9 cellular contexts compared by ENCODE assay signal in genomic region chr22:37610480-37611148, GRCh38. TPM values are rescaled to one million over a fixed set of nuclear protein-coding genes. Genes with fewer than 3 reads are reported as not detected.
DNase-seq lines count a peak whose midpoint lies in the region; ATAC-seq and TF ChIP-seq lines count a peak whose summit lies in the region.
"Had no signal": no experiment of that assay in that cellular context is flagged by ENCODE, and none has a peak within 500 bp of the region (broad histone marks: within the 10 kb centered on the region; RNA-seq: fewer than 3 reads in every experiment).

No MANE protein-coding gene starts in this region.

- no peak overlapping the region for H4K91ac ChIP-seq in neuronal stem cell (ENCODE audit: low read depth, low read length, poor library complexity)

- no peak overlapping the region for H3K4me2 ChIP-seq in neuronal stem cell (ENCODE audit: insufficient read depth, low read length, poor library complexity, severe bottlenecking)

- TF ChIP-seq CTCF in mesothelial cell of epicardium (IDR thresholded peaks at IDR 0.05; ENCODE audit: unreplicated experiment) = no peak
- TF ChIP-seq CTCF in GM13977 (IDR thresholded peaks at IDR 0.05; ENCODE audit: extremely low read depth, insufficient read depth, missing control alignments) = no peak

- no peaks in the 10 kb centered on the region for H3K9me3 ChIP-seq in neuronal stem cell (replicated peaks in 1 of 2; ENCODE audit: control insufficient read depth in 2 of 2, insufficient read depth in 1 of 2, low read depth in 1 of 2, low read length in 2 of 2)

- H2BK5ac ChIP-seq in neuronal stem cell (ENCODE audit: low read length) = no peak overlapping the region

- no peak overlapping the region for H3K4ac ChIP-seq in neuronal stem cell (ENCODE audit: low read length)

- no peaks in the 10 kb centered on the region for H3K9me3 Mint-ChIP-seq in stimulated activated naive CD8-positive, alpha-beta T cell treated with anti-CD3 and anti-CD28 coated beads, Interleukin-15, Interleukin-2, amounts not matched to agents 100 ng/mL and 50 ng/mL, for 24 hours
- H3K9me3 Mint-ChIP-seq in activated T-helper 17 cell treated with anti-CD3 and anti-CD28 coated beads, Interleukin-2, amount 50 U/mL, for 72 hours = no peaks in the 10 kb centered on the region
- H3K9me3 Mint-ChIP-seq in mesothelial cell of epicardium = no peaks in the 10 kb centered on the region

- H3K27me3 ChIP-seq in neuronal stem cell (ENCODE audit: control insufficient read depth in 3 of 3, insufficient read depth in 3 of 3, low read depth in 1 of 3, low read length in 3 of 3) = peaks cover 0 to under 1% (median 0%) of the 10 kb centered on the region in 3 experiments

- peaks cover 8% of the 10 kb centered on the region for H3K36me3 Mint-ChIP-seq in stimulated activated naive CD8-positive, alpha-beta T cell treated with anti-CD3 and anti-CD28 coated beads, Interleukin-15, Interleukin-2, amounts not matched to agents 100 ng/mL and 50 ng/mL, for 24 hours (ENCODE audit: low read depth)
- H3K36me3 Mint-ChIP-seq in activated T-helper 17 cell treated with anti-CD3 and anti-CD28 coated beads, Interleukin-2, amount 50 U/mL, for 72 hours (ENCODE audit: low read depth) = peaks cover 17% of the 10 kb centered on the region
- H3K36me3 Mint-ChIP-seq in mesothelial cell of epicardium = peaks cover 2% of the 10 kb centered on the region

- H3K4me3 Mint-ChIP-seq in stimulated activated naive CD8-positive, alpha-beta T cell treated with anti-CD3 and anti-CD28 coated beads, Interleukin-15, Interleukin-2, amounts not matched to agents 100 ng/mL and 50 ng/mL, for 24 hours = peak overlapping the region; percentile 95
- peak overlapping the region; percentile 97 for H3K4me3 Mint-ChIP-seq in activated T-helper 17 cell treated with anti-CD3 and anti-CD28 coated beads, Interleukin-2, amount 50 U/mL, for 72 hours
- H3K4me3 Mint-ChIP-seq in mesothelial cell of epicardium = peak overlapping the region; percentile 86

- H3K14ac ChIP-seq in neuronal stem cell (ENCODE audit: low read length) = no peak overlapping the region

- no peak overlapping the region for H2BK15ac ChIP-seq in neuronal stem cell (ENCODE audit: low read length)

- no peak overlapping the region for H2BK120ac ChIP-seq in neuronal stem cell (ENCODE audit: low read depth, low read length)

- no peak overlapping the region for H2AK5ac ChIP-seq in neuronal stem cell (ENCODE audit: low read depth, low read length)

- H2BK12ac ChIP-seq in neuronal stem cell (ENCODE audit: low read length) = no peak overlapping the region

- no peak overlapping the region for H3K27ac ChIP-seq in neuronal stem cell (replicated peaks; ENCODE audit: low read length)

- no peaks in the 10 kb centered on the region for H3K79me1 ChIP-seq in neuronal stem cell (ENCODE audit: low read depth, low read length)

- H4K8ac ChIP-seq in neuronal stem cell (ENCODE audit: low read depth, low read length) = no peak overlapping the region

- H3K4me3 ChIP-seq in neuronal stem cell (ENCODE audit: low read length in 2 of 2) = no peak overlapping the region

- no CpG with 5 or more reads among the region's 16 CpGs for WGBS in neuronal stem cell (ENCODE audit: extremely low coverage in 2 of 2, insufficient read length in 2 of 2, insufficient replicate concordance in 1 of 2), 2 donors

- H3K4me1 ChIP-seq in neuronal stem cell (ENCODE audit: control insufficient read depth in 2 of 2, insufficient read depth in 1 of 2, low read depth in 1 of 2, low read length in 2 of 2) = peaks cover 11 to 14% of the 10 kb centered on the region in 2 donors

- H3K18ac ChIP-seq in neuronal stem cell (ENCODE audit: low read length) = no peak overlapping the region

- in situ Hi-C loops in GM13977 (cut with MboI; ENCODE audit: low pct_unique_long_range_greater_than_20kb, low sequenced_read_pairs, unreplicated experiment) = no loop called here

- no peak overlapping the region for H3K23ac ChIP-seq in neuronal stem cell (ENCODE audit: low read depth, low read length, poor library complexity)

- peaks cover 1% of the 10 kb centered on the region for H3K27me3 Mint-ChIP-seq in stimulated activated naive CD8-positive, alpha-beta T cell treated with anti-CD3 and anti-CD28 coated beads, Interleukin-15, Interleukin-2, amounts not matched to agents 100 ng/mL and 50 ng/mL, for 24 hours
- no peaks in the 10 kb centered on the region for H3K27me3 Mint-ChIP-seq in activated T-helper 17 cell treated with anti-CD3 and anti-CD28 coated beads, Interleukin-2, amount 50 U/mL, for 72 hours
- H3K27me3 Mint-ChIP-seq in mesothelial cell of epicardium (ENCODE audit: low read depth) = no peaks in the 10 kb centered on the region

- H2AFZ ChIP-seq in neuronal stem cell (ENCODE audit: low read length) = no peak overlapping the region

- H3K27ac Mint-ChIP-seq in stimulated activated naive CD8-positive, alpha-beta T cell treated with anti-CD3 and anti-CD28 coated beads, Interleukin-15, Interleukin-2, amounts not matched to agents 100 ng/mL and 50 ng/mL, for 24 hours = peak overlapping the region; percentile 94
- peak overlapping the region; percentile 97 for H3K27ac Mint-ChIP-seq in activated T-helper 17 cell treated with anti-CD3 and anti-CD28 coated beads, Interleukin-2, amount 50 U/mL, for 72 hours
- no peak overlapping the region for H3K27ac Mint-ChIP-seq in mesothelial cell of epicardium

- no peak for DNase-seq in stimulated activated naive CD8-positive, alpha-beta T cell treated with anti-CD3 and anti-CD28 coated beads, Interleukin-15, Interleukin-2, amounts not matched to agents 100 U/mL and 50 U/mL, for 24 hours
- DNase-seq in mesothelial cell of epicardium (ENCODE audit: low spot score in 2 of 2, unreplicated experiment in 2 of 2) = no peak
- DNase-seq in GM13977 (ENCODE audit: low spot score) = no peak
- DNase-seq in stimulated activated CD4-positive, alpha-beta T cell treated with anti-CD3 and anti-CD28 coated beads, Interleukin-1b, Interleukin-23, amount 100 ng/mL, for 48 hours = no peak
- no peak for DNase-seq in neuronal stem cell (ENCODE audit: low spot score)

- ATAC-seq in stimulated activated naive CD8-positive, alpha-beta T cell treated with anti-CD3 and anti-CD28 coated beads, Interleukin-15, Interleukin-2, amounts not matched to agents 100 U/mL and 50 U/mL, for 24 hours = no peak
- ATAC-seq in activated T-helper 17 cell treated with anti-CD3 and anti-CD28 coated beads, Interleukin-2, amount 50 U/mL, for 72 hours (replicated peaks) = no peak
- ATAC-seq in HG03520 (IDR thresholded peaks at IDR 0.05; ENCODE audit: unreplicated experiment) = no peak

- H3K4me1 Mint-ChIP-seq in stimulated activated naive CD8-positive, alpha-beta T cell treated with anti-CD3 and anti-CD28 coated beads, Interleukin-15, Interleukin-2, amounts not matched to agents 100 ng/mL and 50 ng/mL, for 24 hours (ENCODE audit: low read depth) = peaks cover 45% of the 10 kb centered on the region
- H3K4me1 Mint-ChIP-seq in activated T-helper 17 cell treated with anti-CD3 and anti-CD28 coated beads, Interleukin-2, amount 50 U/mL, for 72 hours = peaks cover 7% of the 10 kb centered on the region
- peaks cover 41% of the 10 kb centered on the region for H3K4me1 Mint-ChIP-seq in mesothelial cell of epicardium

- peaks cover 2 to 27% of the 10 kb centered on the region in 2 donors for H3K36me3 ChIP-seq in neuronal stem cell (replicated peaks in 1 of 2; ENCODE audit: control insufficient read depth in 2 of 2, insufficient read depth in 2 of 2, low read length in 2 of 2)

- H3K9ac ChIP-seq in neuronal stem cell (ENCODE audit: low read depth, low read length, poor library complexity) = no peak overlapping the region

RNA-seq across cellular contexts. Expression of gene GGA1, which starts 2.0 kb away (rescaled TPM):
- 10 to 100 TPM; 69.3 to 79.8 TPM for total RNA-seq in activated T-helper 17 cell treated with anti-CD3 and anti-CD28 coated beads, Interleukin-2, amount 50 U/mL, for 72 hours
- total RNA-seq in mesothelial cell of epicardium = 96.6 to 107 TPM (median 96.6 TPM) in 3 replicates
- 32.1 TPM for polyA plus RNA-seq in neuronal stem cell (2013, experiment 1 of 2)
- 31.4 TPM for polyA plus RNA-seq in neuronal stem cell (2013, experiment 2 of 2)

RNA-seq across cellular contexts. Expression of gene SH3BP1, which starts 28.9 kb away (rescaled TPM):
- 100 to 1,000 TPM; 118 to 132 TPM for total RNA-seq in activated T-helper 17 cell treated with anti-CD3 and anti-CD28 coated beads, Interleukin-2, amount 50 U/mL, for 72 hours
- 30.0 to 33.0 TPM (median 31.9 TPM) in 3 replicates for total RNA-seq in mesothelial cell of epicardium
- 14.6 TPM for polyA plus RNA-seq in neuronal stem cell (2013, experiment 1 of 2)
- 14.3 TPM for polyA plus RNA-seq in neuronal stem cell (2013, experiment 2 of 2)
- total RNA-seq: myocyte had no signal

RNA-seq across cellular contexts. Expression of gene LGALS2, which starts 30.7 kb away (rescaled TPM):
- not detected for total RNA-seq in activated T-helper 17 cell treated with anti-CD3 and anti-CD28 coated beads, Interleukin-2, amount 50 U/mL, for 72 hours
- 0.43 to 0.64 TPM (median 0.54 TPM) in 3 replicates for total RNA-seq in mesothelial cell of epicardium
- not detected for polyA plus RNA-seq in neuronal stem cell (2013, experiment 1 of 2)
- polyA plus RNA-seq in neuronal stem cell (2013, experiment 2 of 2) = not detected
- total RNA-seq: myocyte had no signal

RNA-seq across cellular contexts. Expression of gene PDXP, which starts 47.9 kb away (rescaled TPM):
- 10 to 100 TPM; 38.0 to 43.2 TPM for total RNA-seq in activated T-helper 17 cell treated with anti-CD3 and anti-CD28 coated beads, Interleukin-2, amount 50 U/mL, for 72 hours
- 15.6 to 16.5 TPM (median 16.1 TPM) in 3 replicates for total RNA-seq in mesothelial cell of epicardium
- 46.4 TPM for polyA plus RNA-seq in neuronal stem cell (2013, experiment 1 of 2)
- 44.0 TPM for polyA plus RNA-seq in neuronal stem cell (2013, experiment 2 of 2)

RNA-seq across cellular contexts. Expression of gene CDC42EP1, which starts 50.3 kb away (rescaled TPM):
- total RNA-seq in activated T-helper 17 cell treated with anti-CD3 and anti-CD28 coated beads, Interleukin-2, amount 50 U/mL, for 72 hours = 1 to 10 TPM; 1.0 to 2.3 TPM
- 38.5 to 39.1 TPM (median 38.8 TPM) in 3 replicates for total RNA-seq in mesothelial cell of epicardium
- 16.9 TPM for polyA plus RNA-seq in neuronal stem cell (2013, experiment 1 of 2)
- polyA plus RNA-seq in neuronal stem cell (2013, experiment 2 of 2) = 16.2 TPM
